24 cellular contexts compared by ENCODE assay signal in genomic region chr13:112592181-112592580, GRCh38. TPM values are rescaled to one million over a fixed set of nuclear protein-coding genes. Genes with fewer than 3 reads are reported as not detected.
DNase-seq lines count a peak whose midpoint lies in the region; ATAC-seq and TF ChIP-seq lines count a peak whose summit lies in the region.
"Had no signal": no experiment of that assay in that cellular context is flagged by ENCODE, and none has a peak within 500 bp of the region (broad histone marks: within the 10 kb centered on the region; RNA-seq: fewer than 3 reads in every experiment).

No MANE protein-coding gene starts in this region.

- H2AFZ ChIP-seq in KMS-11 (ENCODE audit: low read depth) (peak overlapping the region; percentile 66), trophoblast cell (ENCODE audit: insufficient read depth, low read length, poor library complexity) (no peak overlapping the region)

- H3K23ac ChIP-seq in trophoblast cell (ENCODE audit: low read length) = peak overlapping the region; percentile 58

- H3K9me3 ChIP-seq in CD4-positive, alpha-beta T cell (ENCODE audit: control insufficient read depth, low read length) = no peaks in the 10 kb centered on the region
- no peaks in the 10 kb centered on the region for H3K9me3 ChIP-seq in trophoblast cell (ENCODE audit: insufficient read depth, low read depth, low read length)
- H3K9me3 ChIP-seq in naive thymus-derived CD4-positive, alpha-beta T cell (ENCODE audit: control insufficient read depth in 2 of 3, low read length in 3 of 3) = no peaks in the 10 kb centered on the region
- H3K9me3 ChIP-seq: A549, BE2C had no signal

- H3K4me2 ChIP-seq in KMS-11 (peak overlapping the region; percentile 87), trophoblast cell (ENCODE audit: low read length) (no peak overlapping the region)
- H3K4me2 ChIP-seq: A549; BLaER1 treated with 17β-estradiol and CSF1 and Interleukin-3, amounts not matched to agents 10 nM and 100 nM; GM23338 had no signal

- intact Hi-C loops in CD4-positive, alpha-beta T cell (cut with DNase I, micrococcal nuclease) = no loop called here
- intact Hi-C loops in naive thymus-derived CD4-positive, alpha-beta T cell (cut with micrococcal nuclease) = no loop called here

- no peak for ATAC-seq in CD4-positive, alpha-beta T cell (ENCODE audit: poor library complexity)
- ATAC-seq in naive thymus-derived CD4-positive, alpha-beta T cell = no peak
- no peak for ATAC-seq in HG03175 (IDR thresholded peaks at IDR 0.05; ENCODE audit: unreplicated experiment)
- ATAC-seq: A549, GM12878, GM23338, HCT116 had no signal

- H4K91ac ChIP-seq in trophoblast cell (ENCODE audit: low read depth, low read length) = no peak overlapping the region

- H3K14ac ChIP-seq in trophoblast cell (ENCODE audit: low read length) = no peak overlapping the region

- peak overlapping the region; percentile 5 for H3K4me3 Mint-ChIP-seq in CD4-positive, alpha-beta T cell
- H3K4me3 Mint-ChIP-seq in naive thymus-derived CD4-positive, alpha-beta T cell = peak overlapping the region in 1 of 10 donors; percentile 26
- H3K4me3 Mint-ChIP-seq: CD4-positive, alpha-beta memory T cell; GM23338; H9 had no signal

- H2AK5ac ChIP-seq in trophoblast cell (ENCODE audit: low read length) = no peak overlapping the region

- H3K36me3 ChIP-seq in KMS-11 (ENCODE audit: insufficient read depth) (no peaks in the 10 kb centered on the region), trophoblast cell (ENCODE audit: control insufficient read depth in 1 of 2, insufficient read depth in 2 of 2, low read length in 2 of 2) (no peaks in the 10 kb centered on the region)
- H3K36me3 ChIP-seq in naive thymus-derived CD4-positive, alpha-beta T cell (ENCODE audit: control insufficient read depth in 2 of 3, insufficient read depth in 3 of 3, low read length in 3 of 3) = peaks cover 0 to 6% (median 0%) of the 10 kb centered on the region in 3 experiments
- H3K36me3 ChIP-seq: BLaER1 treated with 17β-estradiol and CSF1 and Interleukin-3, amounts not matched to agents 10 nM and 100 nM had no signal

- no peak overlapping the region for H4K12ac ChIP-seq in trophoblast cell (ENCODE audit: low read depth, low read length)

- H3K27me3 ChIP-seq in CD4-positive, alpha-beta T cell (ENCODE audit: control insufficient read depth, insufficient read depth, low read length) = peaks cover 3% of the 10 kb centered on the region
- no peaks in the 10 kb centered on the region for H3K27me3 ChIP-seq in KMS-11 (ENCODE audit: insufficient read depth, low read depth)
- H3K27me3 ChIP-seq in trophoblast cell (ENCODE audit: insufficient read depth, low read length) = no peaks in the 10 kb centered on the region
- no peaks in the 10 kb centered on the region for H3K27me3 ChIP-seq in naive thymus-derived CD4-positive, alpha-beta T cell (ENCODE audit: control insufficient read depth in 2 of 2, insufficient read depth in 2 of 2, low read length in 2 of 2)
- H3K27me3 ChIP-seq: BE2C; BLaER1 treated with 17β-estradiol and CSF1 and Interleukin-3, amounts not matched to agents 10 nM and 100 nM had no signal

- H3K4me1 ChIP-seq in KMS-11 (ENCODE audit: low read depth, poor library complexity, severe bottlenecking) (peaks cover 40% of the 10 kb centered on the region), trophoblast cell (ENCODE audit: control insufficient read depth in 1 of 2, insufficient read depth in 2 of 2, low read length in 2 of 2) (peaks cover 0 to 5% of the 10 kb centered on the region in 2 experiments)
- peaks cover 7 to 12% of the 10 kb centered on the region in 2 donors for H3K4me1 ChIP-seq in naive thymus-derived CD4-positive, alpha-beta T cell (ENCODE audit: control insufficient read depth in 2 of 2, insufficient read depth in 2 of 2, low read length in 2 of 2)

- CTCF ChIA-PET in CD4-positive, alpha-beta T cell (lab: Charles Lee) = no interaction called here
- CTCF ChIA-PET in naive thymus-derived CD4-positive, alpha-beta T cell (lab: Charles Lee) = no interaction called here

- no peak overlapping the region for H2BK12ac ChIP-seq in trophoblast cell (ENCODE audit: low read length)

- no peak overlapping the region for H3K18ac ChIP-seq in trophoblast cell (ENCODE audit: low read length)

- no peaks in the 10 kb centered on the region for H4K20me1 ChIP-seq in KMS-11 (ENCODE audit: insufficient read depth)

- H3K27me3 Mint-ChIP-seq in CD4-positive, alpha-beta T cell = peaks cover 21% of the 10 kb centered on the region
- H3K27me3 Mint-ChIP-seq in naive thymus-derived CD4-positive, alpha-beta T cell = peaks cover 4 to 28% (median 8%) of the 10 kb centered on the region in 5 donors

- H3K27ac Mint-ChIP-seq in CD4-positive, alpha-beta T cell = no peak overlapping the region
- peak overlapping the region in 1 of 9 donors; percentile 14 for H3K27ac Mint-ChIP-seq in naive thymus-derived CD4-positive, alpha-beta T cell
- H3K27ac Mint-ChIP-seq: CD14-positive monocyte; CD4-positive, alpha-beta memory T cell; GM23338; H9 had no signal

- peaks cover 9% of the 10 kb centered on the region for H3K4me1 Mint-ChIP-seq in CD4-positive, alpha-beta T cell (ENCODE audit: low read depth)
- peaks cover 12 to 23% (median 16%) of the 10 kb centered on the region in 7 donors for H3K4me1 Mint-ChIP-seq in naive thymus-derived CD4-positive, alpha-beta T cell

- H3K36me3 Mint-ChIP-seq in CD4-positive, alpha-beta T cell (ENCODE audit: low read depth) = peaks cover 7% of the 10 kb centered on the region
- H3K36me3 Mint-ChIP-seq in naive thymus-derived CD4-positive, alpha-beta T cell = peaks cover 0 to 14% (median 6%) of the 10 kb centered on the region in 5 donors
- H3K36me3 Mint-ChIP-seq: CD14-positive monocyte had no signal

- no peak overlapping the region for H3K4me3 ChIP-seq in KMS-11 (IDR thresholded peaks at IDR 0.05; ENCODE audit: insufficient read depth, low read depth, low read length)
- H3K4me3 ChIP-seq in trophoblast cell (ENCODE audit: low read depth, low read length) = no peak overlapping the region
- no peak overlapping the region for H3K4me3 ChIP-seq in naive thymus-derived CD4-positive, alpha-beta T cell (ENCODE audit: low read length)
- H3K4me3 ChIP-seq: A549; BLaER1 treated with 17β-estradiol and CSF1 and Interleukin-3, amounts not matched to agents 10 nM and 100 nM; GM12878; GM23338 had no signal

- no peak for DNase-seq in CD4-positive, alpha-beta T cell
- DNase-seq in RPMI8226 (peak; percentile 58), trophoblast cell (no peak), EL (no peak), cerebellar nuclear complex (lab: John Stamatoyannopoulos, UW) (no peak)
- DNase-seq in naive thymus-derived CD4-positive, alpha-beta T cell = no peak
- DNase-seq: 8988T; ACHN; AML-193; BE2C; CD4-positive, alpha-beta memory T cell; COR-L47; DMS153; DND-41; GDM1; H9 had no signal

- H3K4ac ChIP-seq in trophoblast cell (ENCODE audit: low read depth, low read length) = no peak overlapping the region

- H3K9me3 Mint-ChIP-seq in CD4-positive, alpha-beta T cell = no peaks in the 10 kb centered on the region
- peaks cover 0 to 14% (median 0%) of the 10 kb centered on the region in 11 donors for H3K9me3 Mint-ChIP-seq in naive thymus-derived CD4-positive, alpha-beta T cell

- POLR2A ChIA-PET in CD4-positive, alpha-beta T cell (lab: Charles Lee) = no interaction called here
- POLR2A ChIA-PET in naive thymus-derived CD4-positive, alpha-beta T cell (lab: Charles Lee) = no interaction called here

- H2BK5ac ChIP-seq in trophoblast cell (ENCODE audit: low read depth, low read length, poor library complexity) = no peak overlapping the region

- no peak overlapping the region for H2BK120ac ChIP-seq in trophoblast cell (ENCODE audit: insufficient read depth, low read length, poor library complexity)

- H4K8ac ChIP-seq in trophoblast cell (ENCODE audit: low read depth, low read length) = no peak overlapping the region

- no peak overlapping the region for H3K27ac ChIP-seq in CD4-positive, alpha-beta T cell (ENCODE audit: low read depth, low read length)
- H3K27ac ChIP-seq in KMS-11 = peak overlapping the region; percentile 80
- no peak overlapping the region for H3K27ac ChIP-seq in trophoblast cell (ENCODE audit: low read depth, low read length)
- H3K27ac ChIP-seq in naive thymus-derived CD4-positive, alpha-beta T cell (ENCODE audit: low read depth, low read length) = no peak overlapping the region
- H3K27ac ChIP-seq: A549; BLaER1 treated with 17β-estradiol and CSF1 and Interleukin-3, amounts not matched to agents 10 nM and 100 nM had no signal

- H3K79me1 ChIP-seq in trophoblast cell (ENCODE audit: low read length) = peaks cover 9% of the 10 kb centered on the region

- TF ChIP-seq CTCF in CD4-positive, alpha-beta T cell (IDR thresholded peaks at IDR 0.05) = no peak
- no peak for TF ChIP-seq CTCF in KMS-11 (conservative IDR thresholded peaks at IDR 0.05; ENCODE audit: low read depth, low read length)

- H3K79me2 ChIP-seq in KMS-11 (ENCODE audit: insufficient read depth, low read depth) = peaks cover 2% of the 10 kb centered on the region; the same call in 1 of the 2 replicates
- H3K79me2 ChIP-seq in trophoblast cell (ENCODE audit: control insufficient read depth, insufficient read depth, low read length, poor library complexity) = peaks cover 4% of the 10 kb centered on the region

- WGBS in trophoblast cell (ENCODE audit: extremely low coverage, insufficient coverage, insufficient read length) = no CpG with 5 or more reads among the region's 7 CpGs

- H3K9ac ChIP-seq in KMS-11 (peak overlapping the region; percentile 25; the same call in 1 of the 2 replicates), trophoblast cell (ENCODE audit: low read length) (no peak overlapping the region)
- H3K9ac ChIP-seq: BLaER1 treated with 17β-estradiol and CSF1 and Interleukin-3, amounts not matched to agents 10 nM and 100 nM had no signal

RNA-seq across cellular contexts. Expression of gene TUBGCP3, which starts 4.2 kb away (rescaled TPM):
- total RNA-seq in CD4-positive, alpha-beta T cell = 10 to 100 TPM; 30.6 to 31.3 TPM
- 9.9 and 11.1 TPM in 2 replicates for polyA plus RNA-seq in trophoblast cell (2013)
- 10 to 100 TPM; 40.5 to 56.7 (median 45.0) TPM for total RNA-seq in naive thymus-derived CD4-positive, alpha-beta T cell
- 10 to 100 TPM; 15.4 to 22.2 TPM for polyA plus RNA-seq in naive thymus-derived CD4-positive, alpha-beta T cell
